ENCODE assay signal across 1 cellular context in the genomic region with DNA sequence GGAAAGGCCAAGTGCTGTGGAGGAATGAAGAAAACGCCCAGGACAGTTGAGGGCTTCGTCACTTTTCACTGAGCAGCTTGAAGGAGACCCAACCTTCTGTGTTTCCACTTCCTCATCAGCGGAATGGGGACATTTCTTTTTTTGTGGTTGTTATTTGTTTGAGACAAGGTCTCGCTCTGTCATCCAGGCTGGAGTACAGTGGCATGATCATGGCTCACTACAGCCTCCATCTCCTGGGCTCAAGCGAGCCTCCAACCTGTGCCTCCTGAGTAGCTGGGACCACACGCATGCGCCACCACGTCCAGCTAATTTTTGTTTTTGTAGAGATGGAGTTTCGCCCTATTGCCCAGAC.
TF ChIP-seq lines count a peak whose summit lies in the region.

No MANE protein-coding gene starts in this region.

TF ChIP-seq in endothelial cell of umbilical vein, 7 proteins besides CTCF, POLR2A, EP300 and RAD21 (continued from another document):
- no peak for TF ChIP-seq EZH2 (IDR thresholded peaks at IDR 0.05; ENCODE audit: borderline replicate concordance, low read depth, low read length, severe bottlenecking)
- TF ChIP-seq POLR2AphosphoS5 (IDR thresholded peaks at IDR 0.05; ENCODE audit: insufficient read depth, low read depth, low read length) = no peak
